16 cellular contexts compared by ENCODE assay signal in the genomic region with DNA sequence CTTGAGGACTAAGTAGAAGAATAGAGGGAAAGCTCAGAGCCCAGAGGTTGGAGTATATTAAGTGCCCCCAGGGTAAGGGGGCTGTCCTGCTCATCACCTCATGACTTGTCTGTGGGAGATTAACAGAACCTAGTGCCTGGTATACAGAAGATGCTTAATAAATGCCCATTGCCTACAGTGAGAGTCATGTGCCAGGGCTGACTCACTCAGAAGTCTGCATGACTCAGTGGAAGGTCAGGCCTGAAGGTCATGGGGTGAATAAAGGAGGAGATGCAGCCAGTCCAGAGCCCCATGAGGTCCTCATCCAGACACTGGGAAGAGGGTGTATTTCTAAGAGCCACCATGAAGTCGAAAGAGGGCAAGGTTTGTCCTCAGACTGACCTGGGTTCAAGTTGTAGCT.
DNase-seq lines count a peak whose midpoint lies in the region; ATAC-seq, FAIRE-seq and TF ChIP-seq lines count a peak whose summit lies in the region.
"Had no signal": no experiment of that assay in that cellular context is flagged by ENCODE, and none has a peak within 500 bp of the region (broad histone marks: within the 10 kb centered on the region; RNA-seq: fewer than 3 reads in every experiment).

No MANE protein-coding gene starts in this region.

- H4K20me1 ChIP-seq in GM23248 (ENCODE audit: insufficient read depth) (no peaks in the 10 kb centered on the region), H1 (replicated peaks in 1 of 2; ENCODE audit: control insufficient read depth in 1 of 2, insufficient read depth in 2 of 2, low read length in 2 of 2) (no peaks in the 10 kb centered on the region)

- TF ChIP-seq CTCF in NB4 (IDR thresholded peaks at IDR 0.05; ENCODE audit: low read depth, low read length) (no peak), H1 (IDR thresholded peaks at IDR 0.05; ENCODE audit: control extremely low read depth in 1 of 3, insufficient read depth in 1 of 3, low read depth in 1 of 3, low read length in 3 of 3) (no peak), lower lobe of right lung (IDR thresholded peaks at IDR 0.05) (no peak)

- no peak for FAIRE-seq in H1 (lab: Jason Lieb, UNC)
- FAIRE-seq: GM12878 had no signal

- H2BK5ac ChIP-seq in H1 (ENCODE audit: low read depth, low read length) (no peak overlapping the region), trophoblast cell (ENCODE audit: low read depth, low read length, poor library complexity) (no peak overlapping the region)

- DNase-seq in GM23248 (peak; percentile 77), NB4 (ENCODE audit: low read depth) (peak; percentile 46), H1 (ENCODE audit: low read depth in 1 of 2, low spot score in 2 of 2) (no peak), trophoblast cell (peak; percentile 32 to 34), lower lobe of right lung (no peak), NCI-H2196 (lab: John Stamatoyannopoulos, UW; ENCODE audit: unreplicated experiment) (no peak), left colon (no peak)
- no peak for DNase-seq in activated CD4-positive, alpha-beta memory T cell treated with anti-CD3 and anti-CD28 coated beads for 36 hours
- DNase-seq: activated CD4-positive, CD25-positive, alpha-beta regulatory T cell treated with anti-CD3 and anti-CD28 coated beads, Interleukin-2, amount 50 U/mL, for 72 hours; DND-41; left cardiac atrium; NCI-H1092 had no signal

- ATAC-seq in lower lobe of right lung (no peak), left colon (no peak)
- ATAC-seq: GM12878 had no signal

- TF ChIP-seq POLR2A in NB4 (IDR thresholded peaks at IDR 0.05; ENCODE audit: extremely low read depth, insufficient read length) = no peak
- no peak for TF ChIP-seq POLR2A in H1 (IDR thresholded peaks at IDR 0.05; ENCODE audit: control extremely low read depth in 1 of 2, low read depth in 2 of 2, low read length in 2 of 2)

- no peaks in the 10 kb centered on the region for H3K36me3 Mint-ChIP-seq in activated CD4-positive, alpha-beta memory T cell treated with anti-CD3 and anti-CD28 coated beads for 36 hours
- H3K36me3 Mint-ChIP-seq: activated naive CD4-positive, alpha-beta T cell treated with anti-CD3 and anti-CD28 coated beads, Interleukin-2, amount 50 U/mL, for 72 hours had no signal

- no peaks in the 10 kb centered on the region for H3K36me3 ChIP-seq in GM23248 (ENCODE audit: low read depth)
- H3K36me3 ChIP-seq in H1 (ENCODE audit: control insufficient read depth in 2 of 4, insufficient read depth in 4 of 4, low read length in 3 of 4) = no peaks in the 10 kb centered on the region
- no peaks in the 10 kb centered on the region for H3K36me3 ChIP-seq in trophoblast cell (ENCODE audit: control insufficient read depth in 1 of 2, insufficient read depth in 2 of 2, low read length in 2 of 2)
- no peaks in the 10 kb centered on the region for H3K36me3 ChIP-seq in lower lobe of right lung
- H3K36me3 ChIP-seq: BLaER1 treated with 17β-estradiol and CSF1 and Interleukin-3, amounts not matched to agents 10 nM and 100 nM; prostate gland had no signal

- H2BK120ac ChIP-seq in H1 (replicated peaks; ENCODE audit: low read depth, low read length) = no peak overlapping the region
- H2BK120ac ChIP-seq in trophoblast cell (ENCODE audit: insufficient read depth, low read length, poor library complexity) = no peak overlapping the region

- H3K79me1 ChIP-seq in H1 (ENCODE audit: low read depth, low read length) (no peaks in the 10 kb centered on the region), trophoblast cell (ENCODE audit: low read length) (peaks cover 6% of the 10 kb centered on the region)

- no peak overlapping the region for H3K56ac ChIP-seq in H1 (replicated peaks; ENCODE audit: insufficient read length, low read depth, low read length)

- peaks cover 1% of the 10 kb centered on the region for H3K27me3 Mint-ChIP-seq in activated CD4-positive, alpha-beta memory T cell treated with anti-CD3 and anti-CD28 coated beads for 36 hours

- H3K27ac ChIP-seq in GM23248 (no peak overlapping the region), H1 (ENCODE audit: low read depth, low read length) (no peak overlapping the region), trophoblast cell (ENCODE audit: low read depth, low read length) (no peak overlapping the region), lower lobe of right lung (no peak overlapping the region)
- H3K27ac ChIP-seq: BLaER1 treated with 17β-estradiol and CSF1 and Interleukin-3, amounts not matched to agents 10 nM and 100 nM; prostate gland had no signal

- H3K4me1 Mint-ChIP-seq in activated CD4-positive, alpha-beta memory T cell treated with anti-CD3 and anti-CD28 coated beads for 36 hours (ENCODE audit: low read depth) = no peaks in the 10 kb centered on the region

- H3K4me3 ChIP-seq in GM23248 (no peak overlapping the region), NB4 (ENCODE audit: low read depth, low read length) (no peak overlapping the region), H1 (ENCODE audit: extremely low read depth in 1 of 4, insufficient read depth in 2 of 4, low read depth in 3 of 4, low read length in 4 of 4) (no peak overlapping the region), trophoblast cell (ENCODE audit: low read depth, low read length) (no peak overlapping the region), lower lobe of right lung (no peak overlapping the region)
- H3K4me3 ChIP-seq: BLaER1 treated with 17β-estradiol and CSF1 and Interleukin-3, amounts not matched to agents 10 nM and 100 nM; GM12878; prostate gland had no signal

- no peak overlapping the region for H2BK12ac ChIP-seq in H1 (ENCODE audit: low read depth, low read length)
- no peak overlapping the region for H2BK12ac ChIP-seq in trophoblast cell (ENCODE audit: low read length)

- H4K12ac ChIP-seq in trophoblast cell (ENCODE audit: low read depth, low read length) = no peak overlapping the region

- H3K23ac ChIP-seq in H1 (ENCODE audit: insufficient read length) (no peak overlapping the region), trophoblast cell (ENCODE audit: low read length) (no peak overlapping the region)

- H4K8ac ChIP-seq in H1 (ENCODE audit: extremely low read depth, insufficient read depth, low read length) = no peak overlapping the region
- H4K8ac ChIP-seq in trophoblast cell (ENCODE audit: low read depth, low read length) = no peak overlapping the region

- H2AFZ ChIP-seq in GM23248 (no peak overlapping the region), H1 (ENCODE audit: low read length) (no peak overlapping the region), trophoblast cell (ENCODE audit: insufficient read depth, low read length, poor library complexity) (no peak overlapping the region)

- H3K27me3 ChIP-seq in GM23248 (replicated peaks; ENCODE audit: insufficient read depth) (no peaks in the 10 kb centered on the region), H1 (replicated peaks in 1 of 4; ENCODE audit: control insufficient read depth in 3 of 4, extremely low read depth in 1 of 4, insufficient read depth in 3 of 4, low read length in 3 of 4) (no peaks in the 10 kb centered on the region), trophoblast cell (ENCODE audit: insufficient read depth, low read length) (no peaks in the 10 kb centered on the region), lower lobe of right lung (ENCODE audit: low read depth) (no peaks in the 10 kb centered on the region)

- in situ Hi-C loops in GM23248 (cut with MboI) = no loop called here

- H3K4me2 ChIP-seq in GM23248 (ENCODE audit: unreplicated experiment) (no peak overlapping the region), H1 (ENCODE audit: insufficient read depth in 1 of 2, low read depth in 2 of 2, low read length in 2 of 2) (no peak overlapping the region), trophoblast cell (ENCODE audit: low read length) (no peak overlapping the region)

- H2BK15ac ChIP-seq in H1 (ENCODE audit: low read length) = 0 out of 2 replicates have a peak overlapping the region, but pooled peaks have one; percentile 53

- H3K4me1 ChIP-seq in GM23248 (ENCODE audit: insufficient read depth) (peaks cover 22% of the 10 kb centered on the region), H1 (replicated peaks in 1 of 4; ENCODE audit: control insufficient read depth in 3 of 4, insufficient read depth in 4 of 4, low read length in 3 of 4) (peaks cover 0 to 4% (median 3%) of the 10 kb centered on the region in 4 experiments; a peak in 6 of 7 replicates), trophoblast cell (ENCODE audit: control insufficient read depth in 1 of 2, insufficient read depth in 2 of 2, low read length in 2 of 2) (peaks cover 20 to 25% of the 10 kb centered on the region in 2 experiments), lower lobe of right lung (peaks cover 37% of the 10 kb centered on the region)
- H3K4me1 ChIP-seq: prostate gland had no signal

- no peak overlapping the region for H3K27ac Mint-ChIP-seq in activated CD4-positive, alpha-beta memory T cell treated with anti-CD3 and anti-CD28 coated beads for 36 hours
- H3K27ac Mint-ChIP-seq: activated naive CD4-positive, alpha-beta T cell treated with anti-CD3 and anti-CD28 coated beads, Interleukin-2, amount 50 U/mL, for 72 hours had no signal

- TF ChIP-seq RAD21 in H1 (IDR thresholded peaks at IDR 0.05 in 1 of 2, conservative IDR thresholded peaks at IDR 0.05 in 1 of 2; ENCODE audit: low read depth in 2 of 2, low read length in 2 of 2) = no peak

- H3K9me3 ChIP-seq in GM23248 (ENCODE audit: low read depth) = no peaks in the 10 kb centered on the region
- H3K9me3 ChIP-seq in H1 (ENCODE audit: insufficient read depth in 2 of 2, low read depth in 1 of 2, low read length in 1 of 2) = no peaks in the 10 kb centered on the region
- peaks cover 5% of the 10 kb centered on the region for H3K9me3 ChIP-seq in trophoblast cell (ENCODE audit: insufficient read depth, low read depth, low read length)
- no peaks in the 10 kb centered on the region for H3K9me3 ChIP-seq in lower lobe of right lung
- H3K9me3 ChIP-seq: prostate gland had no signal

- H3K4ac ChIP-seq in H1 (replicated peaks; ENCODE audit: insufficient read length, low read depth, low read length) = no peak overlapping the region
- H3K4ac ChIP-seq in trophoblast cell (ENCODE audit: low read depth, low read length) = no peak overlapping the region

- H4K5ac ChIP-seq in H1 (ENCODE audit: insufficient read length, low read depth, low read length) = no peak overlapping the region

- 69 to 76% methylated on average over 1 of the region's 1 CpG for WGBS in GM23248 (ENCODE audit: low coverage in 1 of 2, low lambda C conversion rate in 2 of 2, missing lambda C conversion rate in 2 of 2), 2 experiments
- 64% methylated on average over 1 of the region's 1 CpG; no CpG with 5 or more reads in 1 of the 2 experiments for WGBS in H1 (ENCODE audit: extremely low coverage in 1 of 2, insufficient coverage in 1 of 2, insufficient read length in 1 of 2, insufficient replicate concordance in 2 of 2, low coverage in 1 of 2, low lambda C conversion rate in 2 of 2, missing lambda C conversion rate in 1 of 2), 2 experiments
- WGBS in trophoblast cell (ENCODE audit: extremely low coverage, insufficient coverage, insufficient read length) = no CpG with 5 or more reads among the region's 1 CpG

- no peak overlapping the region for H2AK5ac ChIP-seq in H1 (ENCODE audit: low read depth, low read length)
- no peak overlapping the region for H2AK5ac ChIP-seq in trophoblast cell (ENCODE audit: low read length)

- no peak overlapping the region for H3K14ac ChIP-seq in H1 (ENCODE audit: insufficient read length)
- no peak overlapping the region for H3K14ac ChIP-seq in trophoblast cell (ENCODE audit: low read length)

- no peak overlapping the region for H2BK20ac ChIP-seq in H1 (ENCODE audit: low read length)

- H3K4me3 Mint-ChIP-seq in activated CD4-positive, alpha-beta memory T cell treated with anti-CD3 and anti-CD28 coated beads for 36 hours = no peak overlapping the region

- no peak overlapping the region for H4K91ac ChIP-seq in H1 (replicated peaks; ENCODE audit: insufficient read length, low read length)
- no peak overlapping the region for H4K91ac ChIP-seq in trophoblast cell (ENCODE audit: low read depth, low read length)

- no peaks in the 10 kb centered on the region for H3F3A ChIP-seq in GM23248 (ENCODE audit: insufficient read depth)

- TF ChIP-seq EP300 in H1 (IDR thresholded peaks at IDR 0.05; ENCODE audit: borderline replicate concordance in 1 of 2, low read depth in 2 of 2, low read length in 2 of 2) = no peak

- H3K18ac ChIP-seq in H1 (ENCODE audit: extremely low read depth, low read length) (no peak overlapping the region), trophoblast cell (ENCODE audit: low read length) (no peak overlapping the region)

- H3K79me2 ChIP-seq in GM23248 (ENCODE audit: insufficient read depth) = no peaks in the 10 kb centered on the region
- H3K79me2 ChIP-seq in H1 (ENCODE audit: control insufficient read depth in 1 of 2, insufficient read depth in 2 of 2, low read length in 2 of 2) = no peaks in the 10 kb centered on the region
- peaks cover 2% of the 10 kb centered on the region for H3K79me2 ChIP-seq in trophoblast cell (ENCODE audit: control insufficient read depth, insufficient read depth, low read length, poor library complexity)

- no peaks in the 10 kb centered on the region for H3K9me2 ChIP-seq in GM23248 (ENCODE audit: insufficient read depth)

- no peaks in the 10 kb centered on the region for H3K9me3 Mint-ChIP-seq in activated CD4-positive, alpha-beta memory T cell treated with anti-CD3 and anti-CD28 coated beads for 36 hours
- H3K9me3 Mint-ChIP-seq: activated naive CD4-positive, alpha-beta T cell treated with anti-CD3 and anti-CD28 coated beads, Interleukin-2, amount 50 U/mL, for 72 hours had no signal

- H3K23me2 ChIP-seq in H1 (ENCODE audit: low read depth, low read length) = no peaks in the 10 kb centered on the region; the same call in 1 of the 2 replicates

- H3K9ac ChIP-seq in GM23248 = no peak overlapping the region
- H3K9ac ChIP-seq in H1 (replicated peaks in 1 of 4; ENCODE audit: extremely low read depth in 1 of 4, low read depth in 3 of 4, low read length in 3 of 4) = no peak overlapping the region
- H3K9ac ChIP-seq in trophoblast cell (ENCODE audit: low read length) = no peak overlapping the region

- intact Hi-C loops in lower lobe of right lung (cut with DNase I) = no loop called here
- intact Hi-C loops in activated CD4-positive, alpha-beta memory T cell treated with anti-CD3 and anti-CD28 coated beads for 36 hours (cut with micrococcal nuclease) = no loop called here
- intact Hi-C loops in left colon (cut with DNase I, micrococcal nuclease) = no loop called here

- CTCF ChIA-PET in H1 (lab: Charles Lee; ENCODE audit: partially characterized antibody) = interaction anchor here (0.8 to 1.4 kb wide), 4 partner anchors 22 to 203 kb away, joined by 3 to 5 read pairs (median 4); no protein-coding TSS in a partner anchor
- CTCF ChIA-PET in activated CD4-positive, alpha-beta memory T cell treated with anti-CD3 and anti-CD28 coated beads for 36 hours (lab: Charles Lee) = no interaction called here

- POLR2A ChIA-PET in H1 (lab: Charles Lee; ENCODE audit: partially characterized antibody) = interaction anchor here (1.4 kb wide), 1 partner anchor 8 kb away, joined by 4 read pairs; no protein-coding TSS in a partner anchor
- POLR2A ChIA-PET in activated CD4-positive, alpha-beta memory T cell treated with anti-CD3 and anti-CD28 coated beads for 36 hours (lab: Charles Lee) = interaction anchor here (0.6 kb wide), 1 partner anchor 18 kb away, joined by 3 read pairs; no protein-coding TSS in a partner anchor

Comparison
In these comparisons a context has a peak if more than half of its experiments do, and no peak if none do; other contexts are left out.
1. DNase-seq: peak in GM23248 (single experiment), NB4 (single experiment) and trophoblast cell (2 of 2); none in H1 (0 of 2), lower lobe of right lung (single experiment), NCI-H2196 (single experiment), activated CD4-positive, alpha-beta memory T cell treated with anti-CD3 and anti-CD28 coated beads for 36 hours (single experiment) and left colon (0 of 2).